In the genomic region with DNA sequence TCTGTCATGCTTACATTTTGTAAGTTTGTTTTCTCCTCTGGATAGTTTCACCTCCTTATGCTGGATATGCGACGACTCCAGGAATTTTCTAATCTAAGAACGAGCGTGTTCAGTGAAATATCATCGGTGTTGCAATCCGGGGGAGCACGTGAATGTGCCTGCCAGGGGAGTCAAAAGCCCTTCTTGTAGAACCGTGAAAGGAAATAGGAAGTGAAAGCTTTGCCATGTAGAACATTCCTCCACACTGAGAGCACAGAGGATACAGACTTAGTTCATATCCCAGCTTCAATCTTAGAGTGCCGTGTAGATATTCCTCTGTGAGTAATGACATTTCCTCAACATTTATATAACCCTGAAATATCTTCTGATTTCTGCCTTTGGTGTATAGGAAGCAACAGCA, we compare ENCODE assay signal across 23 cellular contexts.
DNase-seq lines count a peak whose midpoint lies in the region; ATAC-seq and TF ChIP-seq lines count a peak whose summit lies in the region.
"Had no signal": no experiment of that assay in that cellular context is flagged by ENCODE, and none has a peak within 500 bp of the region (broad histone marks: within the 10 kb centered on the region; RNA-seq: fewer than 3 reads in every experiment).

No MANE protein-coding gene starts in this region.

- H3K9me3 ChIP-seq in right atrium auricular region = no peaks in the 10 kb centered on the region
- H3K9me3 ChIP-seq in uterus = no peaks in the 10 kb centered on the region
- H3K9me3 ChIP-seq: colonic mucosa, tibial nerve had no signal

- H3K4me3 ChIP-seq in right atrium auricular region = no peak overlapping the region
- H3K4me3 ChIP-seq in uterus = no peak overlapping the region
- H3K4me3 ChIP-seq: colonic mucosa, tibial nerve had no signal

- H3K4me1 ChIP-seq in right atrium auricular region = no peaks in the 10 kb centered on the region
- H3K4me1 ChIP-seq in uterus = no peaks in the 10 kb centered on the region
- H3K4me1 ChIP-seq: colonic mucosa, tibial nerve had no signal

- no peak for TF ChIP-seq CTCF in right atrium auricular region (IDR thresholded peaks at IDR 0.05)
- TF ChIP-seq CTCF in uterus (IDR thresholded peaks at IDR 0.05) = no peak

- H3K27ac ChIP-seq in right atrium auricular region (no peak overlapping the region), uterus (no peak overlapping the region)
- H3K27ac ChIP-seq: 22Rv1, brain microvascular endothelial cell, colonic mucosa, tibial nerve had no signal

- no peak for TF ChIP-seq POLR2A in uterus (IDR thresholded peaks at IDR 0.05)

- DNase-seq in Right ventricle myocardium inferior (ENCODE audit: missing footprints) (no peak), right atrium auricular region (ENCODE audit: low spot score) (no peak), SKM-1 (lab: John Stamatoyannopoulos, UW; ENCODE audit: unreplicated experiment) (peak; percentile 50), left cardiac atrium (peak; percentile 33), uterus (peak; percentile 54 to 67), hypothalamus (lab: John Stamatoyannopoulos, UW) (no peak), HK-2 (ENCODE audit: unreplicated experiment) (no peak), NCI-H2227 treated with DMSO at 0.1 percent for 48 hours (lab: John Stamatoyannopoulos, UW) (no peak)
- DNase-seq: activated CD4-positive, alpha-beta T cell treated with anti-CD3 and anti-CD28 coated beads for 48 hours; AML-193; brain microvascular endothelial cell; colonic mucosa; DMS53; effector memory CD8-positive, alpha-beta T cell; naive thymus-derived CD8-positive, alpha-beta T cell; NCI-H510A treated with DMSO at 0.1 percent for 48 hours; retina; stimulated activated CD4-positive, alpha-beta T cell treated with anti-CD3 and anti-CD28 coated beads, Interleukin-12 subunit alpha, Interleukin-12 subunit beta, amount 100 ng/mL, for 4 hours; stimulated activated naive CD8-positive, alpha-beta T cell treated with anti-CD3 and anti-CD28 coated beads, Interleukin-15, amount 100 ng/mL, for 72 hours; T-helper 17 cell had no signal

- H3K36me3 ChIP-seq in right atrium auricular region = no peaks in the 10 kb centered on the region
- no peaks in the 10 kb centered on the region for H3K36me3 ChIP-seq in uterus
- H3K36me3 ChIP-seq: colonic mucosa, tibial nerve had no signal

- H3K27me3 ChIP-seq in right atrium auricular region = no peaks in the 10 kb centered on the region
- H3K27me3 ChIP-seq in uterus = no peaks in the 10 kb centered on the region
- H3K27me3 ChIP-seq: brain microvascular endothelial cell, colonic mucosa, tibial nerve had no signal

- ATAC-seq in Right ventricle myocardium inferior (peak; percentile 84), left cardiac atrium (peak; percentile 63 to 67)
- ATAC-seq: effector memory CD8-positive, alpha-beta T cell; esophagus mucosa; naive thymus-derived CD8-positive, alpha-beta T cell; stimulated activated naive CD8-positive, alpha-beta T cell treated with anti-CD3 and anti-CD28 coated beads, Interleukin-15, amount 100 ng/mL, for 72 hours; T-helper 17 cell had no signal

- intact Hi-C loops in Right ventricle myocardium inferior (cut with DNase I) (no loop called here), left cardiac atrium (cut with DNase I) (no loop called here), uterus (cut with DNase I; ENCODE audit: low total_unique reads) (no loop called here)

Comparison
In these comparisons a context has a peak if more than half of its experiments do, and no peak if none do; other contexts are left out.
1. DNase-seq: peak in SKM-1 (single experiment), left cardiac atrium (single experiment) and uterus (2 of 2); none in Right ventricle myocardium inferior (single experiment), right atrium auricular region (single experiment), hypothalamus (0 of 51), HK-2 (single experiment) and NCI-H2227 treated with DMSO at 0.1 percent for 48 hours (single experiment).